In the genomic region with DNA sequence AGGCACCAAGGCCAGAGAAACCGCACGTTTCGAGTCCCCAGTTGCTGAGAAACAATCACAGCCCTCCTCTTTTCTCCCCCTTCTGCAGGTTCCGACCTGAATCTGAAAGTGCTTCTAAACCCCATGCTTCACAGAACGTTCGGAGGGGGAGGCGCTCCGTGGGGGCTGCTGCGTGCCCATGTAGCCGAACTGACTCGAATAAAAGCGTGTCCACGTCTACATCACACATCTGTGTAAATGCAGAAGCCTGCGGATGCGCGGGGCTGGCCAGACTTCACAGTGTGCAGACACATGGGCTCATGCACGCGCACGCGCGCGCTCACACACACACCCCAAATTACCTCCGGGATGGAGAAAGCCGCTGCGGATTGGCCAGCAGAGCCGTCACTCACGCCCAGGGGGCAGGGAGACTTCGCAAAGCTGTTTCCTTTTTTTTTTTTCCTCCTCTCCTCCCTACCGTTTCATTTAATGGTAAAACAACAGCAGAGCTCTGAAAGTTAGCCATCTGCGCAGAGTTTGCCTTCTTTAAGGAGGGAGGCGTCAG, we compare ENCODE assay signal across 8 cellular contexts. TPM values are rescaled to one million over a fixed set of nuclear protein-coding genes. Genes with fewer than 3 reads are reported as not detected.
A peak's percentile ranks its signal among the peaks of the same experiment; 100 is the strongest.
DNase-seq lines count a peak whose midpoint lies in the region; TF ChIP-seq lines count a peak whose summit lies in the region.

No MANE protein-coding gene starts in this region.

- H3K27ac ChIP-seq in H9 (ENCODE audit: insufficient read length, low read depth, low read length) = no peak overlapping the region

- H2BK15ac ChIP-seq in H9 (ENCODE audit: low read depth, low read length) = no peak overlapping the region

- no CpG with 5 or more reads among the region's 31 CpGs for WGBS in H9 (ENCODE audit: extremely low coverage, insufficient read length, low lambda C conversion rate)

- H3K4me1 Mint-ChIP-seq in H9 (peaks cover 39 to 44% of the 10 kb centered on the region in 2 experiments), nephron (peaks cover 35% of the 10 kb centered on the region)

- peak overlapping the region; percentile 79 for H3K4me2 ChIP-seq in H9 (ENCODE audit: insufficient read depth, insufficient read length, low read length)

- no peaks in the 10 kb centered on the region for H4K20me1 ChIP-seq in H9 (ENCODE audit: control insufficient read depth, insufficient read depth, insufficient read length)

- no peak overlapping the region for H2BK20ac ChIP-seq in H9 (ENCODE audit: low read depth, low read length, poor library complexity, severe bottlenecking)

- no peak overlapping the region for H3K4ac ChIP-seq in H9 (ENCODE audit: low read depth, low read length)

- H3K4me3 Mint-ChIP-seq in H9 = peak overlapping the region; percentile 79 to 84
- peak overlapping the region; percentile 88 to 93 (median 91) for H3K4me3 Mint-ChIP-seq in nephron

- peaks cover 61% of the 10 kb centered on the region for H3K27me3 Mint-ChIP-seq in H9 (ENCODE audit: low read depth)
- H3K27me3 Mint-ChIP-seq in nephron (ENCODE audit: low read depth) = no peaks in the 10 kb centered on the region

- no peak overlapping the region for H3T11ph ChIP-seq in H9 (ENCODE audit: low read length)

- H3K4me1 ChIP-seq in H9 (ENCODE audit: insufficient read depth, low read length) = peaks cover 5% of the 10 kb centered on the region; the same call in 1 of the 2 replicates

- H3K23ac ChIP-seq in H9 (ENCODE audit: insufficient read length, low read depth, low read length) = no peak overlapping the region

- no peak overlapping the region for H2AFZ ChIP-seq in H9 (ENCODE audit: low read length)

- H3K36me3 Mint-ChIP-seq in H9 (ENCODE audit: insufficient read depth in 1 of 3, low read depth in 3 of 3) (no peaks in the 10 kb centered on the region), nephron (ENCODE audit: low read depth) (no peaks in the 10 kb centered on the region)

- peaks cover 37% of the 10 kb centered on the region for H3K23me2 ChIP-seq in H9 (ENCODE audit: insufficient read length, low read depth, low read length, poor library complexity, severe bottlenecking)

- no peak overlapping the region for H4K8ac ChIP-seq in H9 (replicated peaks; ENCODE audit: insufficient read length, low read depth, low read length)

- H3K79me1 ChIP-seq in H9 (ENCODE audit: insufficient read depth, low read depth, low read length, poor library complexity, severe bottlenecking) = no peaks in the 10 kb centered on the region

- peak overlapping the region; percentile 6 for H3K9ac ChIP-seq in H9 (ENCODE audit: extremely low read depth, insufficient read length, low read length)

- TF ChIP-seq CTCF in H9 (conservative IDR thresholded peaks at IDR 0.05) (no peak), fibroblast of villous mesenchyme (IDR thresholded peaks at IDR 0.05; ENCODE audit: insufficient read depth, low read depth, low read length) (no peak), nephron (IDR thresholded peaks at IDR 0.05; ENCODE audit: unreplicated experiment in 3 of 3) (no peak)

- H2BK5ac ChIP-seq in H9 (ENCODE audit: insufficient read length, low read length) = no peak overlapping the region

- in situ Hi-C loops in G401 (cut with HindIII; ENCODE audit: low sequenced_read_pairs) = no loop called here

- H4K5ac ChIP-seq in H9 (ENCODE audit: insufficient read length, low read depth, low read length) = no peak overlapping the region

- no peaks in the 10 kb centered on the region for H3K9me3 ChIP-seq in H9 (ENCODE audit: control insufficient read depth, low read depth, low read length)

- no peaks in the 10 kb centered on the region for H3K79me2 ChIP-seq in H9 (ENCODE audit: insufficient read depth, low read length)

- peak overlapping the region; percentile 49 for H3K18ac ChIP-seq in H9 (ENCODE audit: insufficient read length, low read depth, low read length)

- peak; percentile 87 for DNase-seq in G401 (ENCODE audit: low spot score)
- DNase-seq in H9 = peak; percentile 98
- DNase-seq in M059J (ENCODE audit: low read depth) = peak; percentile 96
- peak; percentile 91 for DNase-seq in SHP77 treated with DMSO at 0.1 percent for 48 hours (lab: John Stamatoyannopoulos, UW)
- peak; percentile 100 for DNase-seq in activated gamma-delta T cell treated with Interleukin-2 at 50 U/mL for 16 hours
- DNase-seq in fibroblast of villous mesenchyme (ENCODE audit: low read depth) = peak; percentile 99
- peak; percentile 93 for DNase-seq in stimulated activated naive CD4-positive, alpha-beta T cell treated with Interleukin-2 at 50 U/mL for 16 hours (lab: John Stamatoyannopoulos, UW)

- peak overlapping the region; percentile 77 for H3K4me3 ChIP-seq in fibroblast of villous mesenchyme (ENCODE audit: low read depth, low read length)

- H3K27ac Mint-ChIP-seq in H9 = peak overlapping the region in 2 of 3 experiments; percentile 29 to 51; a peak in 2 of 7 replicates
- peak overlapping the region; percentile 83 to 97 (median 96) for H3K27ac Mint-ChIP-seq in nephron

- no peak overlapping the region for H2AK5ac ChIP-seq in H9 (ENCODE audit: insufficient read length, low read length)

- no peak overlapping the region for H2BK12ac ChIP-seq in H9 (ENCODE audit: insufficient read length, low read depth, low read length)

- peaks cover 9% of the 10 kb centered on the region for H3K27me3 ChIP-seq in H9 (ENCODE audit: insufficient read depth, low read length)

- peak overlapping the region; percentile 18; the same call in 1 of the 2 replicates for H3K14ac ChIP-seq in H9 (ENCODE audit: insufficient read depth, low read length)

- H3K9me3 Mint-ChIP-seq in H9 (no peaks in the 10 kb centered on the region; a peak in 1 of 5 replicates), nephron (no peaks in the 10 kb centered on the region)

- no peak overlapping the region for H2BK120ac ChIP-seq in H9 (ENCODE audit: low read depth, low read length, poor library complexity, severe bottlenecking)

- no peak overlapping the region for H4K91ac ChIP-seq in H9 (ENCODE audit: insufficient read length, low read depth, low read length)

- no peak overlapping the region for H3K56ac ChIP-seq in H9 (ENCODE audit: insufficient read length, low read depth, low read length)

RNA-seq across cellular contexts. Expression of a gene that starts 2.3 kb away (rescaled TPM):
- 8.4 and 9.6 TPM in 2 replicates for total RNA-seq in G401 (2014; rRNA removed; shearing (Covaris generic))
- total RNA-seq in H9 (2021) (22.6 and 22.7 TPM in 2 replicates), fibroblast of villous mesenchyme (50.6 and 53.1 TPM in 2 replicates)
- total RNA-seq in M059J (2014; rRNA removed; shearing (Covaris generic)) = 2.6 and 8.9 TPM in 2 replicates
